8 cellular contexts compared by ENCODE assay signal in genomic region chr13:52127378-52127777, GRCh38. TPM values are rescaled to one million over a fixed set of nuclear protein-coding genes. Genes with fewer than 3 reads are reported as not detected.
DNase-seq lines count a peak whose midpoint lies in the region; ATAC-seq, FAIRE-seq and TF ChIP-seq lines count a peak whose summit lies in the region.

No MANE protein-coding gene starts in this region.

- H3K4me1 Mint-ChIP-seq in WTC11 (peaks cover 10% of the 10 kb centered on the region), HFFc6 (ENCODE audit: low read depth) (peaks cover 12% of the 10 kb centered on the region; the same call in 1 of the 2 replicates)

- H3K27ac Mint-ChIP-seq in WTC11 (peak overlapping the region; percentile 70), HFFc6 (no peak overlapping the region)

- CTCF ChIA-PET in WTC11 (lab: Charles Lee) = interaction anchor here (0.8 to 3.5 kb wide), 43 partner anchors 11 to 730 kb away, joined by 3 to 85 read pairs (median 5); partner anchors contain the start of genes ALG11, TMEM272 and VPS36

- DNase-seq in WTC11 (ENCODE audit: low spot score) (no peak), omental fat pad (ENCODE audit: low spot score) (no peak), RCC 7860 (ENCODE audit: low spot score) (no peak), HFFc6 (no peak)

- H3K27me3 Mint-ChIP-seq in WTC11 (ENCODE audit: low read depth) (peaks cover 7% of the 10 kb centered on the region; the same call in 1 of the 2 replicates), HFFc6 (ENCODE audit: insufficient read depth) (peaks cover 9% of the 10 kb centered on the region)

- H3K36me3 Mint-ChIP-seq in WTC11 (peaks cover 19% of the 10 kb centered on the region), HFFc6 (ENCODE audit: low read depth) (peaks cover 16% of the 10 kb centered on the region)

- ATAC-seq in GM18907 (IDR thresholded peaks at IDR 0.05; ENCODE audit: unreplicated experiment) (peak; percentile 28), HG02678 (IDR thresholded peaks at IDR 0.05; ENCODE audit: unreplicated experiment) (peak; percentile 2), WTC11 (no peak), omental fat pad (ENCODE audit: low FRiP score) (peak; percentile 74), HG03025 (IDR thresholded peaks at IDR 0.05; ENCODE audit: low FRiP score, unreplicated experiment) (no peak), GM21447 (IDR thresholded peaks at IDR 0.05; ENCODE audit: unreplicated experiment) (no peak)

- no peak for FAIRE-seq in RCC 7860 (lab: Jason Lieb, UNC)

- no peak for TF ChIP-seq CTCF in WTC11 (IDR thresholded peaks at IDR 0.05)
- TF ChIP-seq CTCF in omental fat pad (IDR thresholded peaks at IDR 0.05) = no peak
- TF ChIP-seq CTCF in HFFc6 (IDR thresholded peaks at IDR 0.05) = no peak

- H3K9me3 Mint-ChIP-seq in WTC11 (peaks cover 14% of the 10 kb centered on the region), HFFc6 (no peaks in the 10 kb centered on the region)

- POLR2A ChIA-PET in WTC11 (lab: Charles Lee) = no interaction called here

- H3K4me3 Mint-ChIP-seq in WTC11 = no peak overlapping the region
- H3K4me3 Mint-ChIP-seq in HFFc6 = no peak overlapping the region

TF ChIP-seq in WTC11, 78 proteins besides CTCF, POLR2A, EP300 and RAD21:
- TF ChIP-seq ESRRA (CRISPR knock-in tag; IDR thresholded peaks at IDR 0.05; ENCODE audit: borderline replicate concordance) = no peak
- no peak for TF ChIP-seq JUN (CRISPR knock-in tag; IDR thresholded peaks at IDR 0.05)
- no peak for TF ChIP-seq SMAD4 (CRISPR knock-in tag; IDR thresholded peaks at IDR 0.05)
- TF ChIP-seq ERG (CRISPR knock-in tag; IDR thresholded peaks at IDR 0.05) = no peak
TF ChIP-seq in WTC11: peak in this region for 0.

RNA-seq across cellular contexts. Expression of gene NEK5, which starts 1.5 kb away (rescaled TPM):
- total RNA-seq in WTC11 (2021) (0.55 to 0.76 TPM (median 0.73 TPM) in 3 replicates), omental fat pad (1 to 10 TPM in 1 of 4 donors, under 1 TPM in 3; 0.32 to 2.5 (median 0.52) TPM)
- not detected for total RNA-seq in HFFc6 (2021; fragmentation: NEBNext Ultra II Directional; extraction: Animal tissue kit (Norgen Biotek cat#: 25700))

RNA-seq across cellular contexts. Expression of gene NEK3, which starts 32.0 kb away (rescaled TPM):
- total RNA-seq in WTC11 (2021) (27.8 to 33.3 TPM (median 30.0 TPM) in 3 replicates), omental fat pad (10 to 100 TPM in 2 of 4 donors, 1 to 10 TPM in 2; 7.5 to 25.1 (median 10.8) TPM)
- 1 to 10 TPM; 5.0 to 9.9 (median 7.8) TPM for total RNA-seq in HFFc6 (2021; fragmentation: NEBNext Ultra II Directional; extraction: Animal tissue kit (Norgen Biotek cat#: 25700))

Comparison
In these comparisons a context has a peak if more than half of its experiments do, and no peak if none do; other contexts are left out.
1. ATAC-seq: peak in GM18907 (single experiment), HG02678 (single experiment) and omental fat pad (single experiment); none in WTC11 (single experiment), HG03025 (single experiment) and GM21447 (single experiment).